Comparison of ENCODE assay signal across 10 cellular contexts in genomic region chr6:110491644-110492317, GRCh38. TPM values are rescaled to one million over a fixed set of nuclear protein-coding genes. Genes with fewer than 3 reads are reported as not detected.
DNase-seq lines count a peak whose midpoint lies in the region; TF ChIP-seq lines count a peak whose summit lies in the region.
"Had no signal": no experiment of that assay in that cellular context is flagged by ENCODE, and none has a peak within 500 bp of the region (broad histone marks: within the 10 kb centered on the region; RNA-seq: fewer than 3 reads in every experiment).

No MANE protein-coding gene starts in this region.

- WGBS in stomach, 5 donors, result 24 to 45% (median 31%) methylated on average over 7 of the region's 7 CpGs

- no peak for TF ChIP-seq POLR2A in stomach (IDR thresholded peaks at IDR 0.05)

- TF ChIP-seq RAD21 in Ishikawa (IDR thresholded peaks at IDR 0.05; ENCODE audit: low read depth), result no peak

- TF ChIP-seq CTCF in stomach (IDR thresholded peaks at IDR 0.05) (no peak), colonic mucosa (IDR thresholded peaks at IDR 0.05) (no peak)

- intact Hi-C loops in stomach (cut with DNase I; ENCODE audit: low total_unique reads) (no loop called here), colonic mucosa (cut with DNase I) (no loop called here)

- H3K27me3 ChIP-seq in stomach (no peaks in the 10 kb centered on the region), colonic mucosa (no peaks in the 10 kb centered on the region)

- peak; percentile 18 for DNase-seq in RPMI7951 (ENCODE audit: low read depth)
- DNase-seq in fibroblast of peridontal ligament (ENCODE audit: extremely low read depth), result peak; percentile 38
- no peak for DNase-seq in stomach
- DNase-seq in colonic mucosa, result no peak
- DNase-seq in SHP77 (lab: John Stamatoyannopoulos, UW), result no peak
- no peak for DNase-seq in DMS153 treated with DMSO at 0.1 percent for 48 hours (lab: John Stamatoyannopoulos, UW; ENCODE audit: unreplicated experiment)
- DNase-seq: heart left ventricle; naive thymus-derived CD4-positive, alpha-beta T cell; NCI-H446 had no signal

- H3K27ac ChIP-seq in stomach (peak overlapping the region in 3 of 5 donors; percentile 20 to 54 (median 42)), colonic mucosa (no peak overlapping the region)
- H3K27ac ChIP-seq: heart left ventricle had no signal

- peaks cover 0 to 16% (median 9%) of the 10 kb centered on the region in 4 donors for H3K4me1 ChIP-seq in stomach
- no peaks in the 10 kb centered on the region for H3K4me1 ChIP-seq in colonic mucosa
- H3K4me1 ChIP-seq: heart left ventricle had no signal

- H3K9ac ChIP-seq in colonic mucosa (ENCODE audit: low read depth in 2 of 2, low read length in 2 of 2), result no peak overlapping the region

- no peaks in the 10 kb centered on the region for H3K36me3 ChIP-seq in stomach
- no peaks in the 10 kb centered on the region for H3K36me3 ChIP-seq in colonic mucosa
- H3K36me3 ChIP-seq: heart left ventricle had no signal

- H3K9me3 ChIP-seq in stomach (no peaks in the 10 kb centered on the region), colonic mucosa (no peaks in the 10 kb centered on the region)
- H3K9me3 ChIP-seq: heart left ventricle had no signal

- TF ChIP-seq EP300 in Ishikawa (IDR thresholded peaks at IDR 0.05; ENCODE audit: borderline replicate concordance) (0 out of 2 replicates have a peak, but pooled peaks have one; percentile 49), stomach (IDR thresholded peaks at IDR 0.05) (no peak)

- H3K4me3 ChIP-seq in stomach (no peak overlapping the region), colonic mucosa (no peak overlapping the region)
- H3K4me3 ChIP-seq: heart left ventricle had no signal

TF ChIP-seq in Ishikawa, 13 proteins besides CTCF, POLR2A, EP300 and RAD21:
- TF ChIP-seq TEAD4 (IDR thresholded peaks at IDR 0.05) (no peak), YY1 (IDR thresholded peaks at IDR 0.05; ENCODE audit: low read depth) (no peak), FOXM1 (IDR thresholded peaks at IDR 0.05; ENCODE audit: borderline replicate concordance, low read depth) (0 out of 2 replicates have a peak, but pooled peaks have one; percentile 37), NFIC (IDR thresholded peaks at IDR 0.05) (peak; percentile 51), ZBTB7A (IDR thresholded peaks at IDR 0.05; ENCODE audit: low read depth) (no peak), CEBPB (IDR thresholded peaks at IDR 0.05) (no peak), EGR1 (IDR thresholded peaks at IDR 0.05) (peak; percentile 29; the same call in 1 of the 2 replicates), TAF1 (IDR thresholded peaks at IDR 0.05; ENCODE audit: low read depth) (no peak), TCF12 (IDR thresholded peaks at IDR 0.05; ENCODE audit: low read depth) (peak; percentile 55), CREB1 (IDR thresholded peaks at IDR 0.05; ENCODE audit: low read depth) (no peak)
- TF ChIP-seq, protein P1, sequence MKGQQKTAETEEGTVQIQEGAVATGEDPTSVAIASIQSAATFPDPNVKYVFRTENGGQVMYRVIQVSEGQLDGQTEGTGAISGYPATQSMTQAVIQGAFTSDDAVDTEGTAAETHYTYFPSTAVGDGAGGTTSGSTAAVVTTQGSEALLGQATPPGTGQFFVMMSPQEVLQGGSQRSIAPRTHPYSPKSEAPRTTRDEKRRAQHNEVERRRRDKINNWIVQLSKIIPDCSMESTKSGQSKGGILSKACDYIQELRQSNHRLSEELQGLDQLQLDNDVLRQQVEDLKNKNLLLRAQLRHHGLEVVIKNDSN (IDR thresholded peaks at IDR 0.05), result no peak
- TF ChIP-seq, protein P2, sequence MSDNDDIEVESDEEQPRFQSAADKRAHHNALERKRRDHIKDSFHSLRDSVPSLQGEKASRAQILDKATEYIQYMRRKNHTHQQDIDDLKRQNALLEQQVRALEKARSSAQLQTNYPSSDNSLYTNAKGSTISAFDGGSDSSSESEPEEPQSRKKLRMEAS (IDR thresholded peaks at IDR 0.05), result no peak
- TF ChIP-seq, protein P3, sequence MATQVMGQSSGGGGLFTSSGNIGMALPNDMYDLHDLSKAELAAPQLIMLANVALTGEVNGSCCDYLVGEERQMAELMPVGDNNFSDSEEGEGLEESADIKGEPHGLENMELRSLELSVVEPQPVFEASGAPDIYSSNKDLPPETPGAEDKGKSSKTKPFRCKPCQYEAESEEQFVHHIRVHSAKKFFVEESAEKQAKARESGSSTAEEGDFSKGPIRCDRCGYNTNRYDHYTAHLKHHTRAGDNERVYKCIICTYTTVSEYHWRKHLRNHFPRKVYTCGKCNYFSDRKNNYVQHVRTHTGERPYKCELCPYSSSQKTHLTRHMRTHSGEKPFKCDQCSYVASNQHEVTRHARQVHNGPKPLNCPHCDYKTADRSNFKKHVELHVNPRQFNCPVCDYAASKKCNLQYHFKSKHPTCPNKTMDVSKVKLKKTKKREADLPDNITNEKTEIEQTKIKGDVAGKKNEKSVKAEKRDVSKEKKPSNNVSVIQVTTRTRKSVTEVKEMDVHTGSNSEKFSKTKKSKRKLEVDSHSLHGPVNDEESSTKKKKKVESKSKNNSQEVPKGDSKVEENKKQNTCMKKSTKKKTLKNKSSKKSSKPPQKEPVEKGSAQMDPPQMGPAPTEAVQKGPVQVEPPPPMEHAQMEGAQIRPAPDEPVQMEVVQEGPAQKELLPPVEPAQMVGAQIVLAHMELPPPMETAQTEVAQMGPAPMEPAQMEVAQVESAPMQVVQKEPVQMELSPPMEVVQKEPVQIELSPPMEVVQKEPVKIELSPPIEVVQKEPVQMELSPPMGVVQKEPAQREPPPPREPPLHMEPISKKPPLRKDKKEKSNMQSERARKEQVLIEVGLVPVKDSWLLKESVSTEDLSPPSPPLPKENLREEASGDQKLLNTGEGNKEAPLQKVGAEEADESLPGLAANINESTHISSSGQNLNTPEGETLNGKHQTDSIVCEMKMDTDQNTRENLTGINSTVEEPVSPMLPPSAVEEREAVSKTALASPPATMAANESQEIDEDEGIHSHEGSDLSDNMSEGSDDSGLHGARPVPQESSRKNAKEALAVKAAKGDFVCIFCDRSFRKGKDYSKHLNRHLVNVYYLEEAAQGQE (IDR thresholded peaks at IDR 0.05; ENCODE audit: low read depth), result no peak
TF ChIP-seq in Ishikawa: peak in this region for 4.

RNA-seq across cellular contexts. Expression of gene SLC22A16, which starts 15.4 kb away (rescaled TPM):
- total RNA-seq in RPMI7951 (2014; rRNA removed; shearing (Covaris generic)), result not detected in 2 replicates
- total RNA-seq in stomach, result under 1 TPM in 1 of 5 donors, not detected in 4; 0.92 TPM
- polyA plus RNA-seq in stomach, result under 1 TPM in 2 of 3 donors, not detected in 1; 0.30 to 0.31 TPM
- total RNA-seq in colonic mucosa, result 1 to 10 TPM in 1 of 2 donors, not detected in 1; 1.1 TPM
- polyA plus RNA-seq: naive thymus-derived CD4-positive, alpha-beta T cell had no signal

Comparison
In these comparisons a context has a peak if more than half of its experiments do, and no peak if none do; other contexts are left out.
1. DNase-seq: peak in RPMI7951 (single experiment) and fibroblast of peridontal ligament (single experiment); none in stomach (single experiment), colonic mucosa (single experiment), SHP77 (0 of 2) and DMS153 treated with DMSO at 0.1 percent for 48 hours (single experiment).